Comparison of ENCODE assay signal across 1 cellular context in the genomic region with DNA sequence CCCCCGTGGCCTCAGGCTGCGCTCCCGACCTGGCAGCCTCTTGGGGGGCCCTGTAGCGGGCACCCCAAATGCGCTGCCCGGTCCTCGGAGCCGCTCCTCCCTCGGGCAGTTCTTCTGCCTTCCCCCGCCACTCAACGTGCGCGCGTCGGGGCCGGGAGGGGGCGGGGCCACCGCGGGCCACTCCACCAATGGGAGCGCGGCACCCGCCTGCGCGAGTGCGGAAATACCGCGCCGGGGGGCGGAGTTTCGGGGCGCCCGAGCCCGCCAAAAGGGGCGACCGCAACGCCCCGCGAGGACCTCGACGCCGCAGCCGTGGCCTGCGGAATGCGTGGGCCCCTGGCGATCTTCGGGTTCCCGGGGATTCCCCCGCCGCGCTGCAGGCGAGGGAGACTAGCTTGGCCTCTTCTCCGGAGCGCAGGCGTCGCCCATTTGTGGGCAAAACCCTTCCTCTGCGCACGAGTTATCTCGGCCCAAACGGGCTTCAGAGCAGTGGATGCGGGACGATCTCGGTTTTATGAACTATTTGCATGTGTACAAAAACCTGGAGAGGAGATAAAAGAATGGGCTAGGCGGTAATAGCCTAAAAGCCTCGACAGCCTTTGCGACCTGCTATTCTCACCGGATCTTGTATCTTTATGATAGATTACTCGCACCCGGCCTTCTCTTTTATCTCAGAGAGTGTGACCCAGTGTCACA.
A peak's percentile ranks its signal among the peaks of the same experiment; 100 is the strongest.
TF ChIP-seq lines count a peak whose summit lies in the region.

Gene TASOR (minus strand): TSS at position 144 of the 696 bp plus-strand sequence. CDS start 259 bp downstream, outside the sequence.

TF ChIP-seq in HepG2, 621 proteins besides CTCF, POLR2A, EP300 and RAD21 (continued from another document and continues in another):
- TF ChIP-seq ARID2 (CRISPR knock-in tag; IDR thresholded peaks at IDR 0.05; ENCODE audit: borderline replicate concordance) (peak; percentile 63; the same call in 1 of the 2 replicates), JDP2 (CRISPR knock-in tag; IDR thresholded peaks at IDR 0.05; ENCODE audit: borderline replicate concordance) (no peak), GTF2F1 (IDR thresholded peaks at IDR 0.05; ENCODE audit: low read length) (no peak), ZNF670 (CRISPR knock-in tag; IDR thresholded peaks at IDR 0.05; ENCODE audit: borderline replicate concordance) (peak; percentile 74; the same call in 1 of the 2 replicates), ZNF264 (CRISPR knock-in tag; IDR thresholded peaks at IDR 0.05) (no peak), MED8 (CRISPR knock-in tag; IDR thresholded peaks at IDR 0.05; ENCODE audit: insufficient replicate concordance) (peak; percentile 56), ATF4 (CRISPR knock-in tag; IDR thresholded peaks at IDR 0.05) (0 out of 4 replicates have a peak, but pooled peaks of 1 of the 2 experiments have one; percentile 31), AFF4 (CRISPR knock-in tag; IDR thresholded peaks at IDR 0.05) (no peak), KLF12 (CRISPR knock-in tag; IDR thresholded peaks at IDR 0.05; ENCODE audit: borderline replicate concordance) (peak; percentile 86; the same call in 1 of the 2 replicates), ZNF343 (CRISPR knock-in tag; IDR thresholded peaks at IDR 0.05) (peak; percentile 84; the same call in 1 of the 2 replicates), SRSF4 (IDR thresholded peaks at IDR 0.05; ENCODE audit: low read depth, low read length, poor library complexity, severe bottlenecking) (no peak), SOX6 (IDR thresholded peaks at IDR 0.05) (no peak), SOX6 (CRISPR knock-in tag; IDR thresholded peaks at IDR 0.05) (no peak; the same call in 1 of the 2 replicates), ZNF550 (CRISPR knock-in tag; IDR thresholded peaks at IDR 0.05; ENCODE audit: borderline replicate concordance) (no peak), PRDM15 (CRISPR knock-in tag; IDR thresholded peaks at IDR 0.05) (peak; percentile 70), ZNF207 (IDR thresholded peaks at IDR 0.05; ENCODE audit: borderline replicate concordance) (no peak), ZNF83 (CRISPR knock-in tag; IDR thresholded peaks at IDR 0.05; ENCODE audit: borderline replicate concordance) (peak; percentile 86; the same call in 1 of the 2 replicates), NR3C1 (CRISPR knock-in tag; IDR thresholded peaks at IDR 0.05) (no peak), SIN3A (IDR thresholded peaks at IDR 0.05; ENCODE audit: borderline replicate concordance, low read depth, low read length) (no peak), ZNF460 (CRISPR knock-in tag; IDR thresholded peaks at IDR 0.05; ENCODE audit: borderline replicate concordance) (no peak), XRCC5 (optimal IDR thresholded peaks at IDR 0.05; ENCODE audit: low read length) (peak; percentile 60), TFDP1 (CRISPR knock-in tag; IDR thresholded peaks at IDR 0.05; ENCODE audit: borderline replicate concordance) (peak; percentile 99), ZNF136 (CRISPR knock-in tag; IDR thresholded peaks at IDR 0.05; ENCODE audit: low read depth) (no peak), CCAR2 (optimal IDR thresholded peaks at IDR 0.05; ENCODE audit: low read depth, low read length) (no peak), KDM5A (IDR thresholded peaks at IDR 0.05; ENCODE audit: borderline replicate concordance, low read length) (no peak), ZNF839 (CRISPR knock-in tag; IDR thresholded peaks at IDR 0.05; ENCODE audit: borderline replicate concordance) (no peak), MIER2 (CRISPR knock-in tag; IDR thresholded peaks at IDR 0.05) (no peak), SSRP1 (CRISPR knock-in tag; IDR thresholded peaks at IDR 0.05) (no peak), ZNF792 (CRISPR knock-in tag; IDR thresholded peaks at IDR 0.05) (peak; percentile 52; the same call in 1 of the 2 replicates), ZNF292 (CRISPR knock-in tag; IDR thresholded peaks at IDR 0.05; ENCODE audit: borderline replicate concordance, low read depth) (no peak), ZNF790 (CRISPR knock-in tag; IDR thresholded peaks at IDR 0.05; ENCODE audit: borderline replicate concordance) (peak; percentile 86; the same call in 1 of the 2 replicates), SMARCC2 (IDR thresholded peaks at IDR 0.05) (no peak), HNF4G (IDR thresholded peaks at IDR 0.05; ENCODE audit: borderline replicate concordance, low read depth, low read length) (no peak), HNF4G (CRISPR knock-in tag; IDR thresholded peaks at IDR 0.05; ENCODE audit: borderline replicate concordance, low read depth) (no peak; the same call in 1 of the 2 replicates), NFATC3 (CRISPR knock-in tag; IDR thresholded peaks at IDR 0.05) (no peak), ZFX (CRISPR knock-in tag; IDR thresholded peaks at IDR 0.05; ENCODE audit: low read depth) (no peak)
- TF ChIP-seq, protein P1, sequence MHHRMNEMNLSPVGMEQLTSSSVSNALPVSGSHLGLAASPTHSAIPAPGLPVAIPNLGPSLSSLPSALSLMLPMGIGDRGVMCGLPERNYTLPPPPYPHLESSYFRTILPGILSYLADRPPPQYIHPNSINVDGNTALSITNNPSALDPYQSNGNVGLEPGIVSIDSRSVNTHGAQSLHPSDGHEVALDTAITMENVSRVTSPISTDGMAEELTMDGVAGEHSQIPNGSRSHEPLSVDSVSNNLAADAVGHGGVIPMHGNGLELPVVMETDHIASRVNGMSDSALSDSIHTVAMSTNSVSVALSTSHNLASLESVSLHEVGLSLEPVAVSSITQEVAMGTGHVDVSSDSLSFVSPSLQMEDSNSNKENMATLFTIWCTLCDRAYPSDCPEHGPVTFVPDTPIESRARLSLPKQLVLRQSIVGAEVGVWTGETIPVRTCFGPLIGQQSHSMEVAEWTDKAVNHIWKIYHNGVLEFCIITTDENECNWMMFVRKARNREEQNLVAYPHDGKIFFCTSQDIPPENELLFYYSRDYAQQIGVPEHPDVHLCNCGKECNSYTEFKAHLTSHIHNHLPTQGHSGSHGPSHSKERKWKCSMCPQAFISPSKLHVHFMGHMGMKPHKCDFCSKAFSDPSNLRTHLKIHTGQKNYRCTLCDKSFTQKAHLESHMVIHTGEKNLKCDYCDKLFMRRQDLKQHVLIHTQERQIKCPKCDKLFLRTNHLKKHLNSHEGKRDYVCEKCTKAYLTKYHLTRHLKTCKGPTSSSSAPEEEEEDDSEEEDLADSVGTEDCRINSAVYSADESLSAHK (CRISPR knock-in tag; IDR thresholded peaks at IDR 0.05; ENCODE audit: borderline replicate concordance): no peak
- TF ChIP-seq, protein P2, sequence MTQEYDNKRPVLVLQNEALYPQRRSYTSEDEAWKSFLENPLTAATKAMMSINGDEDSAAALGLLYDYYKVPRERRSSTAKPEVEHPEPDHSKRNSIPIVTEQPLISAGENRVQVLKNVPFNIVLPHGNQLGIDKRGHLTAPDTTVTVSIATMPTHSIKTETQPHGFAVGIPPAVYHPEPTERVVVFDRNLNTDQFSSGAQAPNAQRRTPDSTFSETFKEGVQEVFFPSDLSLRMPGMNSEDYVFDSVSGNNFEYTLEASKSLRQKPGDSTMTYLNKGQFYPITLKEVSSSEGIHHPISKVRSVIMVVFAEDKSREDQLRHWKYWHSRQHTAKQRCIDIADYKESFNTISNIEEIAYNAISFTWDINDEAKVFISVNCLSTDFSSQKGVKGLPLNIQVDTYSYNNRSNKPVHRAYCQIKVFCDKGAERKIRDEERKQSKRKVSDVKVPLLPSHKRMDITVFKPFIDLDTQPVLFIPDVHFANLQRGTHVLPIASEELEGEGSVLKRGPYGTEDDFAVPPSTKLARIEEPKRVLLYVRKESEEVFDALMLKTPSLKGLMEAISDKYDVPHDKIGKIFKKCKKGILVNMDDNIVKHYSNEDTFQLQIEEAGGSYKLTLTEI (CRISPR knock-in tag; conservative IDR thresholded peaks at IDR 0.05): no peak
- TF ChIP-seq, protein P3, sequence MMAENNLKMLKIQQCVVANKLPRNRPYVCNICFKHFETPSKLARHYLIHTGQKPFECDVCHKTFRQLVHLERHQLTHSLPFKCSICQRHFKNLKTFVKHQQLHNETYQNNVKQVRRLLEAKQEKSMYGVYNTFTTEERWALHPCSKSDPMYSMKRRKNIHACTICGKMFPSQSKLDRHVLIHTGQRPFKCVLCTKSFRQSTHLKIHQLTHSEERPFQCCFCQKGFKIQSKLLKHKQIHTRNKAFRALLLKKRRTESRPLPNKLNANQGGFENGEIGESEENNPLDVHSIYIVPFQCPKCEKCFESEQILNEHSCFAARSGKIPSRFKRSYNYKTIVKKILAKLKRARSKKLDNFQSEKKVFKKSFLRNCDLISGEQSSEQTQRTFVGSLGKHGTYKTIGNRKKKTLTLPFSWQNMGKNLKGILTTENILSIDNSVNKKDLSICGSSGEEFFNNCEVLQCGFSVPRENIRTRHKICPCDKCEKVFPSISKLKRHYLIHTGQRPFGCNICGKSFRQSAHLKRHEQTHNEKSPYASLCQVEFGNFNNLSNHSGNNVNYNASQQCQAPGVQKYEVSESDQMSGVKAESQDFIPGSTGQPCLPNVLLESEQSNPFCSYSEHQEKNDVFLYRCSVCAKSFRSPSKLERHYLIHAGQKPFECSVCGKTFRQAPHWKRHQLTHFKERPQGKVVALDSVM (CRISPR knock-in tag; IDR thresholded peaks at IDR 0.05): 0 out of 2 replicates have a peak, but pooled peaks have one; percentile 4
- TF ChIP-seq, protein P4, sequence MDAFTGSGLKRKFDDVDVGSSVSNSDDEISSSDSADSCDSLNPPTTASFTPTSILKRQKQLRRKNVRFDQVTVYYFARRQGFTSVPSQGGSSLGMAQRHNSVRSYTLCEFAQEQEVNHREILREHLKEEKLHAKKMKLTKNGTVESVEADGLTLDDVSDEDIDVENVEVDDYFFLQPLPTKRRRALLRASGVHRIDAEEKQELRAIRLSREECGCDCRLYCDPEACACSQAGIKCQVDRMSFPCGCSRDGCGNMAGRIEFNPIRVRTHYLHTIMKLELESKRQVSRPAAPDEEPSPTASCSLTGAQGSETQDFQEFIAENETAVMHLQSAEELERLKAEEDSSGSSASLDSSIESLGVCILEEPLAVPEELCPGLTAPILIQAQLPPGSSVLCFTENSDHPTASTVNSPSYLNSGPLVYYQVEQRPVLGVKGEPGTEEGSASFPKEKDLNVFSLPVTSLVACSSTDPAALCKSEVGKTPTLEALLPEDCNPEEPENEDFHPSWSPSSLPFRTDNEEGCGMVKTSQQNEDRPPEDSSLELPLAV (CRISPR knock-in tag; conservative IDR thresholded peaks at IDR 0.05; ENCODE audit: low read depth): no peak
